ENCODE assay signal across 8 cellular contexts in the genomic region with DNA sequence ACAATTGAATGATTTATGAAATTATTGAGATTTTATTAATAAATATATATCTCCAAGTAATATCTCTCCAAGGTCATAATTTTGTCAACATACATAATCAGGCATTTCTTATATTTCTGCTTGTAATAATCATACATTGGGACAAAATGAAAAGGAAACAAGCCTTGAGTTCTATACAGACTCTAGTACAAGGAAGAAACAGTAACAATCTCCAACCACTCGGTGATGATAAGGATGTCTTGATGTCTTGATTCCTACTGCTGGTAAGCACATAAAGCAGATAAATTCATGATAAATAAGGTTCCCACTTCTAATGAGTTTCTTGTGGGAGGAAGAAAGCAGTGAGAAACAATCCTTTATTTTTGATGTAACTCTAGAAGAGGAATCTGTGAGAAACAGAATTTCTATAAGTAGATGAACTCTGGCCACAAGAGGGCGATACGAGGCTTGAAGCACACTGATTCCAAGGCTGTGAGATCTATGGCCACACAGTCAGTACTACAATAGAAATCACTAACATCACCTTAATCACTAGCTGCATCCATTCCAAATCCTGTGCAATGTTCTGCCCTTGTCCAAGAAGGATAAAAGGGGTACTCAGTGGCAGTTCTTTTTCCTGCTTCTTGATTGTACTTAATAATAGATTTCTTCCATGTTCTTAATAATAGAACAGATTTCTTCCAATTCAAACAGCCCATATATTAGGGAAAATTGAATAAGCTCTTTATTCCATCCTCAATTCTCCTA. TPM values are rescaled to one million over a fixed set of nuclear protein-coding genes. Genes with fewer than 3 reads are reported as not detected.
A peak's percentile ranks its signal among the peaks of the same experiment; 100 is the strongest.
DNase-seq lines count a peak whose midpoint lies in the region; ATAC-seq, FAIRE-seq and TF ChIP-seq lines count a peak whose summit lies in the region.

No MANE protein-coding gene starts in this region.

- no peak for FAIRE-seq in bronchial epithelial cell (lab: Jason Lieb, UNC)

- DNase-seq in DMS53 treated with DMSO at 0.1 percent for 48 hours (lab: John Stamatoyannopoulos, UW; ENCODE audit: unreplicated experiment): peak; percentile 92
- DNase-seq in NCI-H2227 (lab: John Stamatoyannopoulos, UW; ENCODE audit: unreplicated experiment): peak; percentile 85
- DNase-seq in bronchial epithelial cell (ENCODE audit: low read depth): peak; percentile 75
- peak; percentile 73 for DNase-seq in islet precursor cell
- DNase-seq in stimulated activated CD4-positive, alpha-beta T cell treated with anti-CD3 and anti-CD28 coated beads, Interleukin-1b, Interleukin-23, amount 100 ng/mL, for 24 hours (ENCODE audit: low read depth in 4 of 4, low spot score in 1 of 4): peak; percentile 58 to 79 (median 62)

- TF ChIP-seq CTCF in WI38 (IDR thresholded peaks at IDR 0.05; ENCODE audit: low read depth, low read length): peak; percentile 50
- TF ChIP-seq CTCF in bronchial epithelial cell (IDR thresholded peaks at IDR 0.05; ENCODE audit: insufficient read depth, low read length, severe bottlenecking): peak; percentile 68

- H3K27me3 ChIP-seq in bronchial epithelial cell (ENCODE audit: control insufficient read depth, insufficient read depth, low read length): no peaks in the 10 kb centered on the region

- no peak overlapping the region for H3K4me3 ChIP-seq in WI38 (ENCODE audit: low read depth, low read length)
- H3K4me3 ChIP-seq in bronchial epithelial cell (ENCODE audit: low read depth, low read length): no peak overlapping the region

- ATAC-seq in HG03064 (IDR thresholded peaks at IDR 0.05; ENCODE audit: low read depth, unreplicated experiment): peak; percentile 73
- ATAC-seq in HG02610 (IDR thresholded peaks at IDR 0.05; ENCODE audit: unreplicated experiment): no peak

- H3K36me3 ChIP-seq in bronchial epithelial cell (ENCODE audit: control insufficient read depth, insufficient read depth, low read length): no peaks in the 10 kb centered on the region

RNA-seq across cellular contexts. Expression of a gene that starts 41.4 kb away (rescaled TPM):
- total RNA-seq in bronchial epithelial cell: 7.6 and 17.5 TPM in 2 replicates
